ENCODE assay signal across 9 cellular contexts in genomic region chr17:82296511-82297279, GRCh38. TPM values are rescaled to one million over a fixed set of nuclear protein-coding genes. Genes with fewer than 3 reads are reported as not detected.
A peak's percentile ranks its signal among the peaks of the same experiment; 100 is the strongest.
DNase-seq lines count a peak whose midpoint lies in the region; FAIRE-seq and TF ChIP-seq lines count a peak whose summit lies in the region.
"Had no signal": no experiment of that assay in that cellular context is flagged by ENCODE, and none has a peak within 500 bp of the region (broad histone marks: within the 10 kb centered on the region; RNA-seq: fewer than 3 reads in every experiment).

No MANE protein-coding gene starts in this region.

- TF ChIP-seq CTCF in testis (IDR thresholded peaks at IDR 0.05), result no peak

- peaks cover 33% of the 10 kb centered on the region for H3K4me1 ChIP-seq in testis

- no peak for DNase-seq in activated CD4-positive, alpha-beta T cell treated with anti-CD3 and anti-CD28 coated beads, Interleukin-2, amount 10 ng/mL, durations not matched to agents 24 days and 14 days
- DNase-seq in activated CD4-positive, alpha-beta T cell treated with anti-CD3 and anti-CD28 coated beads for 1 hour, result no peak
- DNase-seq in activated CD4-positive, alpha-beta memory T cell treated with anti-CD3 and anti-CD28 coated beads, Interleukin-2, amount 10 ng/mL, durations not matched to agents 7 days and 5 days, result no peak
- DNase-seq in immature natural killer cell (no peak), testis (no peak), HK-2 (ENCODE audit: unreplicated experiment) (no peak), SKM-1 treated with dmso at 0.1 percent for 144 hours (lab: John Stamatoyannopoulos, UW; ENCODE audit: unreplicated experiment) (no peak), HTR-8/SVneo (ENCODE audit: insufficient read length, low spot score) (no peak)

- no peak for TF ChIP-seq POLR2A in testis (IDR thresholded peaks at IDR 0.05)

- no peaks in the 10 kb centered on the region for H3K27me3 ChIP-seq in testis

- H3K36me3 ChIP-seq in testis (ENCODE audit: low read depth, missing control alignments), result no peaks in the 10 kb centered on the region

- no peaks in the 10 kb centered on the region for H3K9me3 Mint-ChIP-seq in activated CD4-positive, alpha-beta T cell treated with anti-CD3 and anti-CD28 coated beads, Interleukin-2, amount 10 ng/mL, durations not matched to agents 24 days and 14 days
- no peaks in the 10 kb centered on the region for H3K9me3 Mint-ChIP-seq in activated CD4-positive, alpha-beta memory T cell treated with anti-CD3 and anti-CD28 coated beads, Interleukin-2, amount 10 ng/mL, durations not matched to agents 7 days and 5 days
- no peaks in the 10 kb centered on the region for H3K9me3 Mint-ChIP-seq in immature natural killer cell

- peak overlapping the region; percentile 100 for H3K27ac Mint-ChIP-seq in activated CD4-positive, alpha-beta T cell treated with anti-CD3 and anti-CD28 coated beads, Interleukin-2, amount 10 ng/mL, durations not matched to agents 24 days and 14 days
- peak overlapping the region; percentile 100 for H3K27ac Mint-ChIP-seq in activated CD4-positive, alpha-beta memory T cell treated with anti-CD3 and anti-CD28 coated beads, Interleukin-2, amount 10 ng/mL, durations not matched to agents 7 days and 5 days
- H3K27ac Mint-ChIP-seq in immature natural killer cell, result peak overlapping the region; percentile 100

- H3K9me3 ChIP-seq in testis, result no peaks in the 10 kb centered on the region

- H3K27me3 Mint-ChIP-seq in activated CD4-positive, alpha-beta T cell treated with anti-CD3 and anti-CD28 coated beads, Interleukin-2, amount 10 ng/mL, durations not matched to agents 24 days and 14 days, result peaks cover 2% of the 10 kb centered on the region
- H3K27me3 Mint-ChIP-seq in activated CD4-positive, alpha-beta memory T cell treated with anti-CD3 and anti-CD28 coated beads, Interleukin-2, amount 10 ng/mL, durations not matched to agents 7 days and 5 days, result no peaks in the 10 kb centered on the region
- peaks cover 37 to 44% (median 42%) of the 10 kb centered on the region in 3 donors for H3K27me3 Mint-ChIP-seq in immature natural killer cell (ENCODE audit: low read depth in 3 of 3)

- peaks cover 63% of the 10 kb centered on the region for H3K4me1 Mint-ChIP-seq in activated CD4-positive, alpha-beta T cell treated with anti-CD3 and anti-CD28 coated beads, Interleukin-2, amount 10 ng/mL, durations not matched to agents 24 days and 14 days
- peaks cover 82% of the 10 kb centered on the region for H3K4me1 Mint-ChIP-seq in activated CD4-positive, alpha-beta memory T cell treated with anti-CD3 and anti-CD28 coated beads, Interleukin-2, amount 10 ng/mL, durations not matched to agents 7 days and 5 days
- H3K4me1 Mint-ChIP-seq in immature natural killer cell, result peaks cover 79 to 82% of the 10 kb centered on the region in 2 donors

- H3K27ac ChIP-seq in testis, result peak overlapping the region; percentile 59 to 89

- H3K36me3 Mint-ChIP-seq in activated CD4-positive, alpha-beta T cell treated with anti-CD3 and anti-CD28 coated beads, Interleukin-2, amount 10 ng/mL, durations not matched to agents 24 days and 14 days (ENCODE audit: low read depth), result peaks cover 6% of the 10 kb centered on the region
- peaks cover 15% of the 10 kb centered on the region for H3K36me3 Mint-ChIP-seq in activated CD4-positive, alpha-beta memory T cell treated with anti-CD3 and anti-CD28 coated beads, Interleukin-2, amount 10 ng/mL, durations not matched to agents 7 days and 5 days (ENCODE audit: low read depth)
- no peaks in the 10 kb centered on the region for H3K36me3 Mint-ChIP-seq in immature natural killer cell

- WGBS in testis, 2 donors, result 51 to 58% methylated on average over 7 of the region's 7 CpGs

- POLR2A ChIA-PET in activated CD4-positive, alpha-beta memory T cell treated with anti-CD3 and anti-CD28 coated beads, Interleukin-2, amount 10 ng/mL, durations not matched to agents 7 days and 5 days (lab: Charles Lee), result interaction anchor here (0.7 to 7.6 kb wide), 24 partner anchors 10 to 412 kb away, joined by 3 to 120 read pairs (median 9); partner anchors contain the start of genes CD7, CSNK1D, FOXK2 and NARF

- intact Hi-C loops in activated CD4-positive, alpha-beta T cell treated with anti-CD3 and anti-CD28 coated beads, Interleukin-2, amount 10 ng/mL, durations not matched to agents 24 days and 14 days (cut with micrococcal nuclease), result loop anchor here (1.0 kb wide), 2 partner anchors 10 to 21 kb away; partner anchors contain the start of gene CD7
- intact Hi-C loops in testis (cut with DNase I; ENCODE audit: low total_unique reads), result loop anchor here (10.0 kb wide), 1 partner anchor 52 kb away; no protein-coding TSS in a partner anchor

- CTCF ChIA-PET in activated CD4-positive, alpha-beta memory T cell treated with anti-CD3 and anti-CD28 coated beads, Interleukin-2, amount 10 ng/mL, durations not matched to agents 7 days and 5 days (lab: Charles Lee), result interaction anchor here (0.6 to 3.8 kb wide), 5 partner anchors 13 to 197 kb away, joined by 3 to 12 read pairs (median 6); partner anchors contain the start of gene CD7

- no peak for FAIRE-seq in HTR-8/SVneo (lab: Jason Lieb, UNC)

- H3K4me3 ChIP-seq in testis, result no peak overlapping the region

- H3K4me3 Mint-ChIP-seq in activated CD4-positive, alpha-beta T cell treated with anti-CD3 and anti-CD28 coated beads, Interleukin-2, amount 10 ng/mL, durations not matched to agents 24 days and 14 days, result peak overlapping the region; percentile 92
- H3K4me3 Mint-ChIP-seq in activated CD4-positive, alpha-beta memory T cell treated with anti-CD3 and anti-CD28 coated beads, Interleukin-2, amount 10 ng/mL, durations not matched to agents 7 days and 5 days, result peak overlapping the region; percentile 88
- peak overlapping the region; percentile 90 to 95 (median 93) for H3K4me3 Mint-ChIP-seq in immature natural killer cell

RNA-seq across cellular contexts. Expression of gene CD7, which starts 20.7 kb away (rescaled TPM):
- 413 and 415 TPM in 2 replicates for total RNA-seq in activated CD4-positive, alpha-beta T cell treated with anti-CD3 and anti-CD28 coated beads, Interleukin-2, amount 10 ng/mL, durations not matched to agents 24 days and 14 days
- 100 to 1,000 TPM; 138 to 140 TPM for total RNA-seq in activated CD4-positive, alpha-beta memory T cell treated with anti-CD3 and anti-CD28 coated beads, Interleukin-2, amount 10 ng/mL, durations not matched to agents 7 days and 5 days
- polyA plus RNA-seq in immature natural killer cell, result 100 to 1,000 TPM; 278 to 589 (median 370) TPM
- total RNA-seq in testis, result 1 to 10 TPM in 1 of 2 donors, under 1 TPM in 1; 0.55 to 2.3 TPM
- 3.0 TPM for polyA plus RNA-seq in testis (ENCODE audit: insufficient read depth, low read depth, low replicate concordance)
- total RNA-seq: temporal lobe had no signal

RNA-seq across cellular contexts. Expression of gene CSNK1D, which starts 23.2 kb away (rescaled TPM):
- total RNA-seq in activated CD4-positive, alpha-beta T cell treated with anti-CD3 and anti-CD28 coated beads, Interleukin-2, amount 10 ng/mL, durations not matched to agents 24 days and 14 days, result 137 and 146 TPM in 2 replicates
- total RNA-seq in activated CD4-positive, alpha-beta memory T cell treated with anti-CD3 and anti-CD28 coated beads, Interleukin-2, amount 10 ng/mL, durations not matched to agents 7 days and 5 days, result 100 to 1,000 TPM; 116 TPM
- polyA plus RNA-seq in immature natural killer cell (100 to 1,000 TPM in 1 of 3 donors, 10 to 100 TPM in 2; 48.9 to 130 (median 55.9) TPM), testis (ENCODE audit: insufficient read depth, low read depth, low replicate concordance) (178 TPM)
- total RNA-seq in testis, result 100 to 1,000 TPM; 137 to 179 TPM

RNA-seq across cellular contexts. Expression of gene SECTM1, which starts 36.9 kb away (rescaled TPM):
- total RNA-seq in activated CD4-positive, alpha-beta T cell treated with anti-CD3 and anti-CD28 coated beads, Interleukin-2, amount 10 ng/mL, durations not matched to agents 24 days and 14 days, result 4.3 and 4.6 TPM in 2 replicates
- total RNA-seq in activated CD4-positive, alpha-beta memory T cell treated with anti-CD3 and anti-CD28 coated beads, Interleukin-2, amount 10 ng/mL, durations not matched to agents 7 days and 5 days, result 10 to 100 TPM; 18.3 to 18.5 TPM
- polyA plus RNA-seq in immature natural killer cell (1 to 10 TPM in 2 of 3 donors, not detected in 1; 2.7 to 3.6 TPM), testis (ENCODE audit: insufficient read depth, low read depth, low replicate concordance) (9.3 TPM)
- total RNA-seq in testis, result 1 to 10 TPM in 1 of 2 donors, under 1 TPM in 1; 0.55 to 5.9 TPM

Comparison
In these comparisons a context has a peak if more than half of its experiments do, and no peak if none do; other contexts are left out.
1. RNA of gene CD7, which starts 20.7 kb away (total RNA-seq): 413 to 415 TPM in activated CD4-positive, alpha-beta T cell treated with anti-CD3 and anti-CD28 coated beads, Interleukin-2, amount 10 ng/mL, durations not matched to agents 24 days and 14 days and 138 to 140 TPM in activated CD4-positive, alpha-beta memory T cell treated with anti-CD3 and anti-CD28 coated beads, Interleukin-2, amount 10 ng/mL, durations not matched to agents 7 days and 5 days; 0.55 to 2.3 TPM in testis; every median in the first group is over 10 times any median in the second.
2. Peak in every context shown above with its lines, with median percentiles within 50 percentile points of each other: H3K27ac Mint-ChIP-seq and H3K4me3 Mint-ChIP-seq.